ENCODE assay signal across 8 cellular contexts in genomic region chr14:54564799-54565235, GRCh38. TPM values are rescaled to one million over a fixed set of nuclear protein-coding genes. Genes with fewer than 3 reads are reported as not detected.
A peak's percentile ranks its signal among the peaks of the same experiment; 100 is the strongest.
DNase-seq lines count a peak whose midpoint lies in the region; ATAC-seq, FAIRE-seq and TF ChIP-seq lines count a peak whose summit lies in the region.

No MANE protein-coding gene starts in this region.

- H3K79me2 ChIP-seq in HepG2 (ENCODE audit: insufficient read depth, low read length), result peaks cover 31% of the 10 kb centered on the region

- DNase-seq in AG04450 (ENCODE audit: low read depth, low spot score), result peak; percentile 57
- DNase-seq in NCI-H748 (lab: John Stamatoyannopoulos, UW; ENCODE audit: unreplicated experiment), result peak; percentile 70
- DNase-seq in cerebellum (ENCODE audit: low spot score), result peak; percentile 45
- DNase-seq in HepG2 (ENCODE audit: low spot score), result peak; percentile 13
- no peak for DNase-seq in GM20000 (ENCODE audit: low spot score)

- BruUV-seq in HepG2 (replicated peaks; lab: Mats Ljungman, UMichigan), result no TSS peak

- no peak for TF ChIP-seq EP300 in HepG2 (IDR thresholded peaks at IDR 0.05; ENCODE audit: low read depth in 2 of 2, low read length in 2 of 2)
- no peak for TF ChIP-seq EP300 in HepG2 (CRISPR knock-in tag; IDR thresholded peaks at IDR 0.05; ENCODE audit: borderline replicate concordance)

- POLR2A ChIA-PET in AG04450 (lab: Yijun Ruan, JAX) (interaction anchor here (2.5 to 4.0 kb wide), 3 partner anchors 60 to 208 kb away, joined by 10 to 61 read pairs (median 25); no protein-coding TSS in a partner anchor), HepG2 (lab: Yijun Ruan, JAX) (interaction anchor here (0.7 to 4.5 kb wide), 19 partner anchors 8 to 239 kb away, joined by 3 to 35 read pairs (median 4); partner anchors contain the start of gene CGRRF1)

- H3K9me3 ChIP-seq in AG04450 (ENCODE audit: control insufficient read depth, insufficient read depth, low read length) (no peaks in the 10 kb centered on the region; the same call in 1 of the 2 replicates), HepG2 (ENCODE audit: low read length) (no peaks in the 10 kb centered on the region), stomach smooth muscle (ENCODE audit: control insufficient read depth in 2 of 2, low read length in 2 of 2) (no peaks in the 10 kb centered on the region)

- peak overlapping the region; percentile 80 for H3K4me3 ChIP-seq in AG04450 (ENCODE audit: low read depth, low read length)
- peak overlapping the region; percentile 73 to 93 (median 89) for H3K4me3 ChIP-seq in HepG2 (replicated peaks in 1 of 3; ENCODE audit: insufficient read depth in 1 of 3, low read depth in 2 of 3, low read length in 3 of 3)
- peak overlapping the region; percentile 75 to 83 for H3K4me3 ChIP-seq in stomach smooth muscle (ENCODE audit: low read length in 2 of 2)

- TF ChIP-seq RAD21 in HepG2 (CRISPR knock-in tag; IDR thresholded peaks at IDR 0.05), result no peak

- H3K4me1 ChIP-seq in HepG2 (ENCODE audit: insufficient read depth, low read length) (peaks cover 19% of the 10 kb centered on the region), stomach smooth muscle (ENCODE audit: control insufficient read depth, insufficient read depth, low read length) (peaks cover 31% of the 10 kb centered on the region)

- H3K27me3 ChIP-seq in AG04450 (ENCODE audit: control insufficient read depth, insufficient read depth, low read length) (no peaks in the 10 kb centered on the region), HepG2 (ENCODE audit: control insufficient read depth in 1 of 2, insufficient read depth in 2 of 2, low read length in 2 of 2) (no peaks in the 10 kb centered on the region), stomach smooth muscle (ENCODE audit: control insufficient read depth in 1 of 2, insufficient read depth in 2 of 2, low read length in 2 of 2) (no peaks in the 10 kb centered on the region)

- in situ Hi-C loops in HepG2 (cut with HindIII; ENCODE audit: extremely low pct_ligation_motif_present, low pct_unique_long_range_greater_than_20kb), result loop anchor here (5.0 to 10.0 kb wide), 4 partner anchors 87 to 240 kb away; no protein-coding TSS in a partner anchor

- 2% methylated on average over 18 of the region's 18 CpGs for WGBS in HepG2 (ENCODE audit: low lambda C conversion rate)

- TF ChIP-seq CTCF in AG04450 (IDR thresholded peaks at IDR 0.05; ENCODE audit: low read depth, low read length) (no peak; the same call in 1 of the 2 replicates), HepG2 (CRISPR knock-in tag; IDR thresholded peaks at IDR 0.05) (no peak; the same call in 1 of the 2 replicates), GM20000 (IDR thresholded peaks at IDR 0.05; ENCODE audit: extremely low read depth, missing control alignments) (no peak)

- H2AFZ ChIP-seq in HepG2 (ENCODE audit: low read length), result no peak overlapping the region

- FAIRE-seq in HepG2 (lab: Jason Lieb, UNC), result peak; percentile 52

- H3K36me3 ChIP-seq in HepG2 (replicated peaks in 1 of 2; ENCODE audit: control insufficient read depth in 1 of 2, insufficient read depth in 2 of 2, low read length in 2 of 2) (peaks cover 0 to 4% of the 10 kb centered on the region in 2 experiments; a peak in 1 of 5 replicates), stomach smooth muscle (ENCODE audit: control insufficient read depth in 2 of 2, insufficient read depth in 2 of 2, low read length in 2 of 2) (no peaks in the 10 kb centered on the region)

- CTCF ChIA-PET in AG04450 (lab: Charles Lee), result interaction anchor here (0.7 to 8.5 kb wide), 41 partner anchors 9 to 417 kb away, joined by 3 to 186 read pairs (median 6); no protein-coding TSS in a partner anchor
- CTCF ChIA-PET in HepG2 (lab: Yijun Ruan, JAX; ENCODE audit: low intra/inter-chr PET ratio, low total read pairs), result interaction anchor here (1.7 to 5.1 kb wide), 4 partner anchors 127 to 241 kb away, joined by 5 to 39 read pairs (median 16); no protein-coding TSS in a partner anchor

- ATAC-seq in GM19043 (IDR thresholded peaks at IDR 0.05; ENCODE audit: low read depth, unreplicated experiment), result peak; percentile 0
- ATAC-seq in HepG2, result no peak; the same call in 2 of the 3 replicates
- no peak for ATAC-seq in HG02759 (IDR thresholded peaks at IDR 0.05; ENCODE audit: unreplicated experiment)

- H3K27ac ChIP-seq in AG04450 (ENCODE audit: low read depth, low read length), result peak overlapping the region; percentile 96
- peak overlapping the region; percentile 97 for H3K27ac ChIP-seq in HepG2 (ENCODE audit: extremely low read length, insufficient read depth, low read length)
- peak overlapping the region; percentile 93 for H3K27ac ChIP-seq in stomach smooth muscle (ENCODE audit: low read length)

- intact Hi-C loops in HepG2 (cut with micrococcal nuclease; ENCODE audit: unreplicated experiment), result loop anchor here (1.0 to 10.0 kb wide), 5 partner anchors 87 to 340 kb away; partner anchors contain the start of gene GCH1

- no peak for TF ChIP-seq POLR2A in HepG2 (IDR thresholded peaks at IDR 0.05; ENCODE audit: insufficient read depth in 1 of 2, low read depth in 2 of 2, low read length in 2 of 2)

- H3K9ac ChIP-seq in HepG2 (ENCODE audit: insufficient read depth, low read depth, low read length) (peak overlapping the region; percentile 96), stomach smooth muscle (ENCODE audit: low read length in 2 of 2) (peak overlapping the region; percentile 94 to 98)

- peak overlapping the region; percentile 94 for H3K4me2 ChIP-seq in HepG2 (ENCODE audit: low read depth, low read length)

- H4K20me1 ChIP-seq in HepG2 (ENCODE audit: insufficient read depth, low read length), result peaks cover 15% of the 10 kb centered on the region; the same call in 1 of the 2 replicates

TF ChIP-seq in HepG2, 621 proteins besides CTCF, POLR2A, EP300 and RAD21 (continues in another document):
- no peak for TF ChIP-seq CBFB (CRISPR knock-in tag; IDR thresholded peaks at IDR 0.05)
- TF ChIP-seq ZNF737 (CRISPR knock-in tag; IDR thresholded peaks at IDR 0.05; ENCODE audit: borderline replicate concordance), result no peak
- no peak for TF ChIP-seq RFX1 (IDR thresholded peaks at IDR 0.05)
- no peak for TF ChIP-seq ZNF430 (CRISPR knock-in tag; IDR thresholded peaks at IDR 0.05)
- TF ChIP-seq ZNF101 (CRISPR knock-in tag; IDR thresholded peaks at IDR 0.05; ENCODE audit: borderline replicate concordance, low read depth), result no peak
- TF ChIP-seq ONECUT2 (CRISPR knock-in tag; IDR thresholded peaks at IDR 0.05), result 0 out of 2 replicates have a peak, but pooled peaks have one; percentile 12

RNA-seq across cellular contexts. Expression of gene SAMD4A, which starts 2.1 kb away (rescaled TPM):
- polyA plus RNA-seq in AG04450 (2011; rRNA removed) (12.7 and 21.0 TPM in 2 replicates), HepG2 (2011; rRNA removed) (11.7 and 11.8 TPM in 2 replicates)
- polyA minus RNA-seq in AG04450 (2011; rRNA and poly(A)+ RNA removed), result 64.5 and 81.7 TPM in 2 replicates
- total RNA-seq in cerebellum (15.7 TPM), HepG2 (2016; rRNA removed; fragmentation: Illumina TruSeq; extraction: Trizol) (6.9 and 13.0 TPM in 2 replicates)
- 38.3 and 41.9 TPM in 2 replicates for total RNA-seq in HepG2 (2016; cell fraction: cytosol; rRNA removed; fragmentation: Illumina TruSeq; extraction: Trizol; ENCODE audit: low read depth)
- 6.5 and 11.9 TPM in 2 replicates for total RNA-seq in HepG2 (2016; cell fraction: insoluble cytoplasmic fraction; rRNA removed; fragmentation: Illumina TruSeq; extraction: Trizol)
- total RNA-seq in HepG2 (2016; cell fraction: membrane; rRNA removed; fragmentation: Illumina TruSeq; extraction: Trizol), result 12.3 and 13.3 TPM in 2 replicates
- 24.4 and 25.8 TPM in 2 replicates for total RNA-seq in HepG2 (2016; cell fraction: nucleus; rRNA removed; fragmentation: Illumina TruSeq; extraction: Trizol)
- 4.9 and 6.1 TPM in 2 replicates for polyA plus RNA-seq in HepG2 (2011; cell fraction: cytosol; rRNA removed)
- 89.4 and 113 TPM in 2 replicates for polyA plus RNA-seq in HepG2 (2011; cell fraction: nucleus; rRNA removed)
- 22.3 and 23.9 TPM in 2 replicates for polyA plus RNA-seq in HepG2 (2012)
- 1.5 and 1.9 TPM in 2 replicates for polyA plus RNA-seq in HepG2 (2016; cell fraction: cytosol; fragmentation: Illumina TruSeq; extraction: Trizol; ENCODE audit: low read depth)
- 5.1 and 6.3 TPM in 2 replicates for polyA plus RNA-seq in HepG2 (2016; cell fraction: insoluble cytoplasmic fraction; fragmentation: Illumina TruSeq; extraction: Trizol; ENCODE audit: low read depth)
- 3.2 and 3.3 TPM in 2 replicates for polyA plus RNA-seq in HepG2 (2016; cell fraction: membrane; fragmentation: Illumina TruSeq; extraction: Trizol; ENCODE audit: low read depth)
- 31.5 and 34.6 TPM in 2 replicates for polyA plus RNA-seq in HepG2 (2016; cell fraction: nucleus; fragmentation: Illumina TruSeq; extraction: Trizol; ENCODE audit: insufficient read depth, low read depth)
- polyA minus RNA-seq in HepG2 (2011; rRNA and poly(A)+ RNA removed; ENCODE audit: low replicate concordance), result 3.0 and 40.6 TPM in 2 replicates
- polyA minus RNA-seq in HepG2 (2011; cell fraction: cytosol; rRNA and poly(A)+ RNA removed), result 26.1 and 26.2 TPM in 2 replicates
- 112 and 120 TPM in 2 replicates for polyA minus RNA-seq in HepG2 (2011; cell fraction: nucleus; rRNA and poly(A)+ RNA removed)

RNA-seq across cellular contexts. Expression of gene CGRRF1, which starts 55.1 kb away (rescaled TPM):
- polyA plus RNA-seq in AG04450 (2011; rRNA removed), result 15.2 and 22.2 TPM in 2 replicates
- 7.1 and 7.9 TPM in 2 replicates for polyA minus RNA-seq in AG04450 (2011; rRNA and poly(A)+ RNA removed)
- 18.3 TPM for total RNA-seq in cerebellum
- total RNA-seq in HepG2 (2016; rRNA removed; fragmentation: Illumina TruSeq; extraction: Trizol), result 13.3 and 18.2 TPM in 2 replicates
- 11.9 and 12.4 TPM in 2 replicates for total RNA-seq in HepG2 (2016; cell fraction: cytosol; rRNA removed; fragmentation: Illumina TruSeq; extraction: Trizol; ENCODE audit: low read depth)
- total RNA-seq in HepG2 (2016; cell fraction: insoluble cytoplasmic fraction; rRNA removed; fragmentation: Illumina TruSeq; extraction: Trizol), result 10.9 and 19.9 TPM in 2 replicates
- 18.6 and 21.2 TPM in 2 replicates for total RNA-seq in HepG2 (2016; cell fraction: membrane; rRNA removed; fragmentation: Illumina TruSeq; extraction: Trizol)
- 22.0 and 22.6 TPM in 2 replicates for total RNA-seq in HepG2 (2016; cell fraction: nucleus; rRNA removed; fragmentation: Illumina TruSeq; extraction: Trizol)
- 11.3 and 16.8 TPM in 2 replicates for polyA plus RNA-seq in HepG2 (2011; rRNA removed)
- 3.9 and 6.0 TPM in 2 replicates for polyA plus RNA-seq in HepG2 (2011; cell fraction: cytosol; rRNA removed)
- 6.8 and 7.7 TPM in 2 replicates for polyA plus RNA-seq in HepG2 (2011; cell fraction: nucleus; rRNA removed)
- 16.4 and 16.6 TPM in 2 replicates for polyA plus RNA-seq in HepG2 (2012)
- 13.1 and 14.1 TPM in 2 replicates for polyA plus RNA-seq in HepG2 (2016; cell fraction: cytosol; fragmentation: Illumina TruSeq; extraction: Trizol; ENCODE audit: low read depth)
- polyA plus RNA-seq in HepG2 (2016; cell fraction: insoluble cytoplasmic fraction; fragmentation: Illumina TruSeq; extraction: Trizol; ENCODE audit: low read depth), result 11.8 and 12.8 TPM in 2 replicates
- polyA plus RNA-seq in HepG2 (2016; cell fraction: membrane; fragmentation: Illumina TruSeq; extraction: Trizol; ENCODE audit: low read depth), result 15.1 and 15.3 TPM in 2 replicates
- 25.5 and 30.7 TPM in 2 replicates for polyA plus RNA-seq in HepG2 (2016; cell fraction: nucleus; fragmentation: Illumina TruSeq; extraction: Trizol; ENCODE audit: insufficient read depth, low read depth)
- 5.3 and 5.7 TPM in 2 replicates for polyA minus RNA-seq in HepG2 (2011; rRNA and poly(A)+ RNA removed; ENCODE audit: low replicate concordance)
- polyA minus RNA-seq in HepG2 (2011; cell fraction: cytosol; rRNA and poly(A)+ RNA removed), result 5.4 and 7.5 TPM in 2 replicates
- 14.0 and 21.4 TPM in 2 replicates for polyA minus RNA-seq in HepG2 (2011; cell fraction: nucleus; rRNA and poly(A)+ RNA removed)
